Comparison of ENCODE assay signal across 14 cellular contexts in the genomic region with DNA sequence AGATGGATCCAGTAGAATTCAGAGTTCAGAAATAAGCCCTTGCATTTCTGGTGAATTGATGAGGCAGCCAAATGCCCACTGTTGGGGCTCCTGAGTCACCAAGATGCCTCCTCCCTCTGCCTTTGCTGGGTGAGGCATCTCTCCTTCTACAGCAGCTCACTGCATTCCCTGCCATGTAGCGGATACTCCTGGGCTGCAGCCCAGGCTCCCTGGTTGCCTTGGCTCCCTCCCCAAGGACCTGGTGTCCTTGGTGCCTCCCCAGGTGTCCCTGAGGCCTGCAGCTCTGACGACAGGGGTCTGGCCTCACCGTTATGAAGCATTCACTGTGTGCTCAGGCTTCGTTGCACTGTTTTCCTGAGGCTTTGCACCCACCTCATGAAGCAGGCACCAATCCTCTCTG. TPM values are rescaled to one million over a fixed set of nuclear protein-coding genes. Genes with fewer than 3 reads are reported as not detected.
DNase-seq lines count a peak whose midpoint lies in the region; ATAC-seq and TF ChIP-seq lines count a peak whose summit lies in the region.
"Had no signal": no experiment of that assay in that cellular context is flagged by ENCODE, and none has a peak within 500 bp of the region (broad histone marks: within the 10 kb centered on the region; RNA-seq: fewer than 3 reads in every experiment).

No MANE protein-coding gene starts in this region.

- no peak overlapping the region for H2AFZ ChIP-seq in PC-3 (ENCODE audit: low read length)

- H3K27ac ChIP-seq in right atrium auricular region (no peak overlapping the region), PC-3 (ENCODE audit: low read length) (no peak overlapping the region)

- no peaks in the 10 kb centered on the region for H3K79me2 ChIP-seq in PC-3 (ENCODE audit: low read length)

- H3K4me3 ChIP-seq in right atrium auricular region (no peak overlapping the region), PC-3 (ENCODE audit: low read length) (no peak overlapping the region)
- H3K4me3 ChIP-seq: HAP-1, K562 had no signal

- H3K27me3 ChIP-seq in right atrium auricular region (no peaks in the 10 kb centered on the region), PC-3 (ENCODE audit: low read length) (no peaks in the 10 kb centered on the region)

- H3K4me1 Mint-ChIP-seq in immature natural killer cell, result peaks cover 88 to 91% of the 10 kb centered on the region in 2 donors
- H3K4me1 Mint-ChIP-seq in stimulated activated effector memory CD8-positive, alpha-beta T cell treated with anti-CD3 and anti-CD28 coated beads, Interleukin-12 subunit alpha, Interleukin-12 subunit beta, amount 100 ng/mL, for 72 hours, result peaks cover 42% of the 10 kb centered on the region

- H3K27ac Mint-ChIP-seq in immature natural killer cell, result peak overlapping the region in 5 of 6 donors; percentile 64 to 80 (median 79)
- no peak overlapping the region for H3K27ac Mint-ChIP-seq in stimulated activated effector memory CD8-positive, alpha-beta T cell treated with anti-CD3 and anti-CD28 coated beads, Interleukin-12 subunit alpha, Interleukin-12 subunit beta, amount 100 ng/mL, for 72 hours

- no peaks in the 10 kb centered on the region for H3K9me3 Mint-ChIP-seq in immature natural killer cell
- H3K9me3 Mint-ChIP-seq in stimulated activated effector memory CD8-positive, alpha-beta T cell treated with anti-CD3 and anti-CD28 coated beads, Interleukin-12 subunit alpha, Interleukin-12 subunit beta, amount 100 ng/mL, for 72 hours, result no peaks in the 10 kb centered on the region
- H3K9me3 Mint-ChIP-seq: CD8-positive, alpha-beta memory T cell had no signal

- peaks cover 0 to 15% of the 10 kb centered on the region in 2 donors for H3K4me1 ChIP-seq in right atrium auricular region
- peaks cover 13% of the 10 kb centered on the region for H3K4me1 ChIP-seq in PC-3 (ENCODE audit: insufficient read depth, low read length)

- no peak overlapping the region for H3K9ac ChIP-seq in PC-3 (ENCODE audit: low read length)

- no peaks in the 10 kb centered on the region for H3K9me2 ChIP-seq in PC-3 (replicated peaks; ENCODE audit: low read length)

- DNase-seq in left ventricle myocardium superior (no peak), right atrium auricular region (ENCODE audit: low spot score) (no peak), PC-3 (peak; percentile 24), immature natural killer cell (no peak), retina (no peak)
- DNase-seq in stimulated activated effector memory CD8-positive, alpha-beta T cell treated with anti-CD3 and anti-CD28 coated beads, Interleukin-12 subunit alpha, Interleukin-12 subunit beta, amount 100 ng/mL, for 72 hours (ENCODE audit: low spot score in 2 of 2), result no peak
- DNase-seq: Caco-2; CD8-positive, alpha-beta memory T cell; DND-41; GDM1; GOT3 had no signal

- POLR2A ChIA-PET in PC-3 (lab: Charles Lee; ENCODE audit: unreplicated experiment), result interaction anchor here (0.7 kb wide), 1 partner anchor 111 kb away, joined by 3 read pairs; no protein-coding TSS in a partner anchor

- peaks cover 29 to 58% (median 31%) of the 10 kb centered on the region in 3 donors for H3K36me3 Mint-ChIP-seq in immature natural killer cell
- no peaks in the 10 kb centered on the region for H3K36me3 Mint-ChIP-seq in stimulated activated effector memory CD8-positive, alpha-beta T cell treated with anti-CD3 and anti-CD28 coated beads, Interleukin-12 subunit alpha, Interleukin-12 subunit beta, amount 100 ng/mL, for 72 hours

- H3K4me3 Mint-ChIP-seq in immature natural killer cell, result peak overlapping the region in 3 of 5 donors; percentile 32 to 54 (median 34)
- H3K4me3 Mint-ChIP-seq in stimulated activated effector memory CD8-positive, alpha-beta T cell treated with anti-CD3 and anti-CD28 coated beads, Interleukin-12 subunit alpha, Interleukin-12 subunit beta, amount 100 ng/mL, for 72 hours, result no peak overlapping the region

- H4K20me1 ChIP-seq in PC-3 (ENCODE audit: low read length), result no peaks in the 10 kb centered on the region

- no peaks in the 10 kb centered on the region for H3F3A ChIP-seq in PC-3 (ENCODE audit: low read length, unreplicated experiment)

- ATAC-seq in left ventricle myocardium superior, result peak; percentile 43
- ATAC-seq in PC-3, result 0 out of 2 replicates have a peak, but pooled peaks have one; percentile 34
- ATAC-seq in HG03521 (IDR thresholded peaks at IDR 0.05; ENCODE audit: unreplicated experiment), result no peak
- no peak for ATAC-seq in stimulated activated effector memory CD8-positive, alpha-beta T cell treated with anti-CD3 and anti-CD28 coated beads, Interleukin-12 subunit alpha, Interleukin-12 subunit beta, amount 100 ng/mL, for 72 hours
- ATAC-seq: K562 had no signal

- TF ChIP-seq CTCF in right atrium auricular region (IDR thresholded peaks at IDR 0.05), result no peak
- TF ChIP-seq CTCF in PC-3 (conservative IDR thresholded peaks at IDR 0.05; ENCODE audit: low read depth, low read length), result no peak

- CTCF ChIA-PET in PC-3 (lab: Charles Lee), result no interaction called here

- H3K9me3 ChIP-seq in right atrium auricular region (no peaks in the 10 kb centered on the region), PC-3 (ENCODE audit: low read length) (no peaks in the 10 kb centered on the region)
- H3K9me3 ChIP-seq: Caco-2, HAP-1 had no signal

- no TSS peak for BruUV-seq in PC-3 (replicated peaks; lab: Mats Ljungman, UMichigan)

- H3K36me3 ChIP-seq in right atrium auricular region (no peaks in the 10 kb centered on the region), PC-3 (ENCODE audit: low read depth, low read length) (no peaks in the 10 kb centered on the region)
- H3K36me3 ChIP-seq: HAP-1 had no signal

- no peak overlapping the region for H3K4me2 ChIP-seq in PC-3 (ENCODE audit: low read length)

- peaks cover 0 to 7% (median 2%) of the 10 kb centered on the region in 3 donors for H3K27me3 Mint-ChIP-seq in immature natural killer cell (ENCODE audit: low read depth in 3 of 3)

- intact Hi-C loops in left ventricle myocardium superior (cut with micrococcal nuclease) (no loop called here), PC-3 (cut with micrococcal nuclease) (no loop called here)

RNA-seq across cellular contexts. Expression of gene RAP1GAP2, which starts 7.7 kb away (rescaled TPM):
- total RNA-seq in left ventricle myocardium superior (48.9 TPM), right atrium auricular region (10 to 100 TPM; 22.4 to 32.9 TPM), PC-3 (2014; rRNA removed) (14.5 and 26.0 TPM in 2 replicates)
- polyA plus RNA-seq in immature natural killer cell, result 10 to 100 TPM in 1 of 3 donors, 1 to 10 TPM in 2; 2.5 to 28.9 (median 6.4) TPM

RNA-seq across cellular contexts. Expression of gene CCDC92B, which starts 54.5 kb away (rescaled TPM):
- total RNA-seq in left ventricle myocardium superior (0.12 TPM), right atrium auricular region (not detected), PC-3 (2014; rRNA removed) (not detected in 2 replicates)
- not detected for polyA plus RNA-seq in immature natural killer cell
- total RNA-seq: K562 had no signal
- polyA plus RNA-seq: CD8-positive, alpha-beta memory T cell; K562 had no signal

Comparison
In these comparisons a context has a peak if more than half of its experiments do, and no peak if none do; other contexts are left out.
1. ATAC-seq: peak in left ventricle myocardium superior (single experiment) and PC-3 (single experiment); none in HG03521 (single experiment) and stimulated activated effector memory CD8-positive, alpha-beta T cell treated with anti-CD3 and anti-CD28 coated beads, Interleukin-12 subunit alpha, Interleukin-12 subunit beta, amount 100 ng/mL, for 72 hours (single experiment).